In genomic region chr6:12010635-12011275, GRCh38 we compare ENCODE assay signal across 7 cellular contexts. TPM values are rescaled to one million over a fixed set of nuclear protein-coding genes. Genes with fewer than 3 reads are reported as not detected.
A peak's percentile ranks its signal among the peaks of the same experiment; 100 is the strongest.
DNase-seq lines count a peak whose midpoint lies in the region; ATAC-seq, FAIRE-seq and TF ChIP-seq lines count a peak whose summit lies in the region.

No MANE protein-coding gene starts in this region.

- H3F3A ChIP-seq in OCI-LY1 (ENCODE audit: insufficient read depth, low read length) = no peaks in the 10 kb centered on the region

- H3K36me3 ChIP-seq in GM06990 (ENCODE audit: control insufficient read depth, insufficient read depth, low read length) (peaks cover 2% of the 10 kb centered on the region), OCI-LY1 (ENCODE audit: insufficient read depth, low read length) (peaks cover 20% of the 10 kb centered on the region), bronchial epithelial cell (ENCODE audit: control insufficient read depth, insufficient read depth, low read length) (no peaks in the 10 kb centered on the region)

- H3K79me2 ChIP-seq in OCI-LY1 (ENCODE audit: insufficient read depth, low read length) = peaks cover 44% of the 10 kb centered on the region

- H2AFZ ChIP-seq in OCI-LY1 (ENCODE audit: low read length) = no peak overlapping the region

- peak overlapping the region; percentile 79 for H3K4me2 ChIP-seq in OCI-LY1 (ENCODE audit: low read length)

- DNase-seq in GM06990 (ENCODE audit: extremely low read depth, insufficient read length) = peak; percentile 81
- DNase-seq in HK-2 (ENCODE audit: unreplicated experiment) = peak; percentile 67
- no peak for DNase-seq in bronchial epithelial cell (ENCODE audit: low read depth)
- peak; percentile 87 for DNase-seq in left kidney (ENCODE audit: low read depth, low spot score)
- DNase-seq in stimulated activated naive CD4-positive, alpha-beta T cell treated with Interleukin-2 at 50 U/mL for 16 hours (lab: John Stamatoyannopoulos, UW) = peak; percentile 56

- FAIRE-seq in bronchial epithelial cell (lab: Jason Lieb, UNC) = no peak

- peaks cover 34% of the 10 kb centered on the region for H3K4me1 ChIP-seq in OCI-LY1 (ENCODE audit: insufficient read depth, low read length, severe bottlenecking)

- no peaks in the 10 kb centered on the region for H3K27me3 ChIP-seq in GM06990 (replicated peaks; ENCODE audit: control insufficient read depth, insufficient read depth, low read length)
- H3K27me3 ChIP-seq in OCI-LY1 (ENCODE audit: insufficient read depth, low read length) = no peaks in the 10 kb centered on the region
- H3K27me3 ChIP-seq in bronchial epithelial cell (ENCODE audit: control insufficient read depth, insufficient read depth, low read length) = no peaks in the 10 kb centered on the region

- H3K9me3 ChIP-seq in OCI-LY1 (ENCODE audit: low read length) = 0 out of 2 replicates have a peak, but pooled peaks cover 2% of the 10 kb centered on the region

- H3K9me2 ChIP-seq in OCI-LY1 (ENCODE audit: low read depth, low read length) = no peaks in the 10 kb centered on the region

- peak overlapping the region; percentile 93 for H3K27ac ChIP-seq in OCI-LY1 (ENCODE audit: low read depth, low read length, poor library complexity, severe bottlenecking)

- peak overlapping the region; percentile 80 for H3K9ac ChIP-seq in OCI-LY1 (ENCODE audit: low read length)

- TF ChIP-seq CTCF in GM06990 (IDR thresholded peaks at IDR 0.05; ENCODE audit: insufficient read depth, low read length, poor library complexity, severe bottlenecking) = no peak
- no peak for TF ChIP-seq CTCF in OCI-LY1 (IDR thresholded peaks at IDR 0.05; ENCODE audit: low read length)
- TF ChIP-seq CTCF in bronchial epithelial cell (IDR thresholded peaks at IDR 0.05; ENCODE audit: insufficient read depth, low read length, severe bottlenecking) = no peak

- ATAC-seq in GM21367 (IDR thresholded peaks at IDR 0.05; ENCODE audit: unreplicated experiment) = peak; percentile 28

- H3K4me3 ChIP-seq in GM06990 (replicated peaks; ENCODE audit: low read depth, low read length) = peak overlapping the region; percentile 67
- H3K4me3 ChIP-seq in OCI-LY1 (ENCODE audit: low read depth, low read length, poor library complexity, severe bottlenecking) = peak overlapping the region; percentile 73
- H3K4me3 ChIP-seq in bronchial epithelial cell (ENCODE audit: low read depth, low read length) = peak overlapping the region; percentile 86

- H4K20me1 ChIP-seq in OCI-LY1 (ENCODE audit: insufficient read depth, low read length) = no peaks in the 10 kb centered on the region

RNA-seq across cellular contexts. Expression of gene HIVEP1, which starts 1.4 kb away (rescaled TPM):
- total RNA-seq in bronchial epithelial cell = 6.8 and 12.3 TPM in 2 replicates
